In the genomic region with DNA sequence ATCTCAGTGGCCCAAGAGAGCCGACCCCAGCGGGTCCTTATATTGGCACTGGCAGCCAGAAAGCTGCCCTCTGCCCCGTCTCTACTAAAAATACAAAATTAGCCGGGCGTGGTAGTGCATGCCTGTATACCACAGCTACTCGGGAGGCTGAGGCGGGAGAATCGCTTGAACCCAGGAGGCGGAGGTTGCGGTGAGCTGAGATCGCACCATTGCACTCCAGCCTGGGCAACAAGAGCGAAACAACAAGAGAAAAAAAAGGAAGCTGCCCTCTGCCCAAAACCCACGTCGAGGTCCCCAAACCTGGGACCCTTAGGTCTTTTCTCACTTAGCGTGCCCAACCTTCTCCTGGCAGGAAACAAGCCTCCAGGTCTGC, we compare ENCODE assay signal across 2 cellular contexts. TPM values are rescaled to one million over a fixed set of nuclear protein-coding genes. Genes with fewer than 3 reads are reported as not detected.
DNase-seq lines count a peak whose midpoint lies in the region; ATAC-seq lines count a peak whose summit lies in the region.
"Not testable (repeated sequence)": the region's sequence is repeated elsewhere in the genome, so short reads cannot be mapped to it uniquely, and the experiment has no call there.

No MANE protein-coding gene starts in this region.

- not testable (repeated sequence) for H3K4me3 ChIP-seq in trophoblast cell (ENCODE audit: low read depth, low read length)

- H3K36me3 ChIP-seq in trophoblast cell (ENCODE audit: control insufficient read depth in 1 of 2, insufficient read depth in 2 of 2, low read length in 2 of 2) = peaks cover 24 to 25% of the 10 kb centered on the region in 2 experiments

- H2BK5ac ChIP-seq in trophoblast cell (ENCODE audit: low read depth, low read length, poor library complexity) = not testable (repeated sequence)

- H4K91ac ChIP-seq in trophoblast cell (ENCODE audit: low read depth, low read length) = not testable (repeated sequence)

- H3K27ac ChIP-seq in trophoblast cell (ENCODE audit: low read depth, low read length) = not testable (repeated sequence)

- H2BK120ac ChIP-seq in trophoblast cell (ENCODE audit: insufficient read depth, low read length, poor library complexity) = not testable (repeated sequence)

- peak overlapping the region; percentile 95 for H3K18ac ChIP-seq in trophoblast cell (ENCODE audit: low read length)

- peak overlapping the region; percentile 99 for H3K14ac ChIP-seq in trophoblast cell (ENCODE audit: low read length)

- peaks cover 47% of the 10 kb centered on the region for H3K4me1 Mint-ChIP-seq in activated CD8-positive, alpha-beta T cell treated with anti-CD3 and anti-CD28 coated beads, Interleukin-2, amount 10 ng/mL, durations not matched to agents 7 days and 5 days (ENCODE audit: low read depth)

- H3K36me3 Mint-ChIP-seq in activated CD8-positive, alpha-beta T cell treated with anti-CD3 and anti-CD28 coated beads, Interleukin-2, amount 10 ng/mL, durations not matched to agents 7 days and 5 days (ENCODE audit: low read depth) = peaks cover 53% of the 10 kb centered on the region

- H3K4me2 ChIP-seq in trophoblast cell (ENCODE audit: low read length) = peak overlapping the region; percentile 77

- not testable (repeated sequence) for ATAC-seq in activated CD8-positive, alpha-beta T cell treated with anti-CD3 and anti-CD28 coated beads, Interleukin-2, amount 10 ng/mL, durations not matched to agents 7 days and 5 days

- H3K27me3 Mint-ChIP-seq in activated CD8-positive, alpha-beta T cell treated with anti-CD3 and anti-CD28 coated beads, Interleukin-2, amount 10 ng/mL, durations not matched to agents 7 days and 5 days (ENCODE audit: low read depth) = not testable (repeated sequence)

- H3K79me1 ChIP-seq in trophoblast cell (ENCODE audit: low read length) = not testable (repeated sequence)

- H3K4me1 ChIP-seq in trophoblast cell (ENCODE audit: control insufficient read depth in 1 of 2, insufficient read depth in 2 of 2, low read length in 2 of 2) = not testable (repeated sequence)

- CTCF ChIA-PET in activated CD8-positive, alpha-beta T cell treated with anti-CD3 and anti-CD28 coated beads, Interleukin-2, amount 10 ng/mL, durations not matched to agents 7 days and 5 days (lab: Charles Lee) = interaction anchor here (1.0 to 16.4 kb wide), 11 partner anchors 8 to 110 kb away, joined by 3 to 224 read pairs (median 7); a partner anchor contains a TSS

- H2AK5ac ChIP-seq in trophoblast cell (ENCODE audit: low read length) = peak overlapping the region; percentile 87

- not testable (repeated sequence) for H3K9me3 Mint-ChIP-seq in activated CD8-positive, alpha-beta T cell treated with anti-CD3 and anti-CD28 coated beads, Interleukin-2, amount 10 ng/mL, durations not matched to agents 7 days and 5 days (ENCODE audit: insufficient read depth)

- peak overlapping the region; percentile 93 for H3K27ac Mint-ChIP-seq in activated CD8-positive, alpha-beta T cell treated with anti-CD3 and anti-CD28 coated beads, Interleukin-2, amount 10 ng/mL, durations not matched to agents 7 days and 5 days

- H3K27me3 ChIP-seq in trophoblast cell (ENCODE audit: insufficient read depth, low read length) = not testable (repeated sequence)

- H3K9ac ChIP-seq in trophoblast cell (ENCODE audit: low read length) = not testable (repeated sequence)

- H2BK12ac ChIP-seq in trophoblast cell (ENCODE audit: low read length) = not testable (repeated sequence)

- no CpG with 5 or more reads among the region's 15 CpGs for WGBS in trophoblast cell (ENCODE audit: extremely low coverage, insufficient coverage, insufficient read length)

- not testable (repeated sequence) for DNase-seq in activated CD8-positive, alpha-beta T cell treated with anti-CD3 and anti-CD28 coated beads, Interleukin-2, amount 10 ng/mL, durations not matched to agents 7 days and 5 days; trophoblast cell

- peak overlapping the region; percentile 85 for H3K4ac ChIP-seq in trophoblast cell (ENCODE audit: low read depth, low read length)

- POLR2A ChIA-PET in activated CD8-positive, alpha-beta T cell treated with anti-CD3 and anti-CD28 coated beads, Interleukin-2, amount 10 ng/mL, durations not matched to agents 7 days and 5 days (lab: Charles Lee) = interaction anchor here (0.6 to 3.0 kb wide), 16 partner anchors 9 to 474 kb away, joined by 3 to 34 read pairs (median 9); a partner anchor contains a TSS

- H3K23ac ChIP-seq in trophoblast cell (ENCODE audit: low read length) = not testable (repeated sequence)

- H3K79me2 ChIP-seq in trophoblast cell (ENCODE audit: control insufficient read depth, insufficient read depth, low read length, poor library complexity) = not testable (repeated sequence)

- not testable (repeated sequence) for H3K9me3 ChIP-seq in trophoblast cell (ENCODE audit: insufficient read depth, low read depth, low read length)

- peak overlapping the region; percentile 97 for H3K4me3 Mint-ChIP-seq in activated CD8-positive, alpha-beta T cell treated with anti-CD3 and anti-CD28 coated beads, Interleukin-2, amount 10 ng/mL, durations not matched to agents 7 days and 5 days

- H2AFZ ChIP-seq in trophoblast cell (ENCODE audit: insufficient read depth, low read length, poor library complexity) = not testable (repeated sequence)

- H4K8ac ChIP-seq in trophoblast cell (ENCODE audit: low read depth, low read length) = not testable (repeated sequence)

- H4K12ac ChIP-seq in trophoblast cell (ENCODE audit: low read depth, low read length) = peak overlapping the region; percentile 77

RNA-seq across cellular contexts. Expression of a gene that starts 0.9 kb away (rescaled TPM):
- total RNA-seq in activated CD8-positive, alpha-beta T cell treated with anti-CD3 and anti-CD28 coated beads, Interleukin-2, amount 10 ng/mL, durations not matched to agents 7 days and 5 days = 100 to 1,000 TPM; 254 to 255 TPM
- polyA plus RNA-seq in trophoblast cell (2013) = 130 and 132 TPM in 2 replicates

RNA-seq across cellular contexts. Expression of a gene that starts 20.6 kb away (rescaled TPM):
- total RNA-seq in activated CD8-positive, alpha-beta T cell treated with anti-CD3 and anti-CD28 coated beads, Interleukin-2, amount 10 ng/mL, durations not matched to agents 7 days and 5 days = under 1 TPM; 0.29 to 0.65 TPM
- 1.1 and 1.4 TPM in 2 replicates for polyA plus RNA-seq in trophoblast cell (2013)

RNA-seq across cellular contexts. Expression of a gene that starts 24.0 kb away (rescaled TPM):
- total RNA-seq in activated CD8-positive, alpha-beta T cell treated with anti-CD3 and anti-CD28 coated beads, Interleukin-2, amount 10 ng/mL, durations not matched to agents 7 days and 5 days = 100 to 1,000 TPM; 111 to 115 TPM
- 23.1 and 23.8 TPM in 2 replicates for polyA plus RNA-seq in trophoblast cell (2013)

RNA-seq across cellular contexts. Expression of a gene that starts 42.3 kb away (rescaled TPM):
- total RNA-seq in activated CD8-positive, alpha-beta T cell treated with anti-CD3 and anti-CD28 coated beads, Interleukin-2, amount 10 ng/mL, durations not matched to agents 7 days and 5 days = not detected
- polyA plus RNA-seq in trophoblast cell (2013) = not detected in 2 replicates

RNA-seq across cellular contexts. Expression of a gene that starts 51.7 kb away (rescaled TPM):
- total RNA-seq in activated CD8-positive, alpha-beta T cell treated with anti-CD3 and anti-CD28 coated beads, Interleukin-2, amount 10 ng/mL, durations not matched to agents 7 days and 5 days = under 1 TPM in 1 of 2 experiments, not detected in 1; 0.13 TPM
- polyA plus RNA-seq in trophoblast cell (2013) = 0.03 TPM in 2 replicates
